16 cellular contexts compared by ENCODE assay signal in genomic region chr2:29212009-29212408, GRCh38.
A peak's percentile ranks its signal among the peaks of the same experiment; 100 is the strongest.
DNase-seq lines count a peak whose midpoint lies in the region; ATAC-seq and TF ChIP-seq lines count a peak whose summit lies in the region.
"Had no signal": no experiment of that assay in that cellular context is flagged by ENCODE, and none has a peak within 500 bp of the region (broad histone marks: within the 10 kb centered on the region; RNA-seq: fewer than 3 reads in every experiment).

No MANE protein-coding gene starts in this region.

- no peaks in the 10 kb centered on the region for H3K9me3 ChIP-seq in aorta (ENCODE audit: control insufficient read depth, low read length)
- H3K9me3 ChIP-seq: gastrocnemius medialis had no signal

- H3K4me3 Mint-ChIP-seq in CD14-positive monocyte (no peak overlapping the region), neural crest cell (no peak overlapping the region)
- H3K4me3 Mint-ChIP-seq: activated CD4-positive, alpha-beta T cell treated with anti-CD3 and anti-CD28 coated beads for 36 hours; activated naive CD4-positive, alpha-beta T cell treated with anti-CD3 and anti-CD28 coated beads, Interleukin-2, amount 50 U/mL, for 24 hours; activated T-cell treated with anti-CD3 and anti-CD28 coated beads, Interleukin-2, amount 50 U/mL, for 24 hours; CD4-positive, alpha-beta T cell; naive thymus-derived CD8-positive, alpha-beta T cell; T-helper 2 cell treated with Interferon-gamma antibody and Interleukin-4, amounts not matched to agents 5 μg/mL and 100 μg/mL, for 36 hours had no signal

- H3K36me3 ChIP-seq in aorta (ENCODE audit: control insufficient read depth in 1 of 2, insufficient read depth in 2 of 2, low read length in 1 of 2) = no peaks in the 10 kb centered on the region
- H3K36me3 ChIP-seq: gastrocnemius medialis had no signal

- no peak overlapping the region for H3K27ac ChIP-seq in aorta (ENCODE audit: low read depth in 1 of 2, low read length in 2 of 2)
- H3K27ac ChIP-seq: gastrocnemius medialis had no signal

- H3K4me1 Mint-ChIP-seq in CD14-positive monocyte (peaks cover 3% of the 10 kb centered on the region), neural crest cell (peaks cover 5% of the 10 kb centered on the region)
- H3K4me1 Mint-ChIP-seq: activated CD4-positive, alpha-beta T cell treated with anti-CD3 and anti-CD28 coated beads for 36 hours; activated naive CD4-positive, alpha-beta T cell treated with anti-CD3 and anti-CD28 coated beads, Interleukin-2, amount 50 U/mL, for 24 hours had no signal

- H3K27me3 Mint-ChIP-seq in CD14-positive monocyte (ENCODE audit: low read depth in 3 of 3) = peaks cover 7 to 10% (median 7%) of the 10 kb centered on the region in 3 donors
- H3K27me3 Mint-ChIP-seq in neural crest cell (ENCODE audit: low read depth) = no peaks in the 10 kb centered on the region
- H3K27me3 Mint-ChIP-seq: activated CD4-positive, alpha-beta T cell treated with anti-CD3 and anti-CD28 coated beads for 36 hours; activated naive CD4-positive, alpha-beta T cell treated with anti-CD3 and anti-CD28 coated beads, Interleukin-2, amount 50 U/mL, for 24 hours; activated T-cell treated with anti-CD3 and anti-CD28 coated beads, Interleukin-2, amount 50 U/mL, for 24 hours; CD4-positive, alpha-beta T cell; naive thymus-derived CD8-positive, alpha-beta T cell had no signal

- TF ChIP-seq CTCF in CD14-positive monocyte (IDR thresholded peaks at IDR 0.05) (no peak), HFF-Myc (IDR thresholded peaks at IDR 0.05; ENCODE audit: low read depth, low read length, missing control alignments) (peak; percentile 20), choroid plexus epithelial cell (conservative IDR thresholded peaks at IDR 0.05; ENCODE audit: low read depth, low read length) (peak; percentile 34), neural crest cell (conservative IDR thresholded peaks at IDR 0.05) (peak; percentile 37)

- peak overlapping the region in 1 of 7 donors; percentile 58 for H3K27ac Mint-ChIP-seq in CD14-positive monocyte
- no peak overlapping the region for H3K27ac Mint-ChIP-seq in neural crest cell (ENCODE audit: unreplicated experiment)
- H3K27ac Mint-ChIP-seq: activated CD4-positive, alpha-beta T cell treated with anti-CD3 and anti-CD28 coated beads for 36 hours; activated naive CD4-positive, alpha-beta T cell treated with anti-CD3 and anti-CD28 coated beads, Interleukin-2, amount 50 U/mL, for 24 hours; activated T-cell treated with anti-CD3 and anti-CD28 coated beads, Interleukin-2, amount 50 U/mL, for 24 hours; CD4-positive, alpha-beta T cell; naive thymus-derived CD8-positive, alpha-beta T cell; T-helper 2 cell treated with Interferon-gamma antibody and Interleukin-4, amounts not matched to agents 5 μg/mL and 100 μg/mL, for 36 hours had no signal

- intact Hi-C loops in CD14-positive monocyte (cut with micrococcal nuclease) = no loop called here
- intact Hi-C loops in aorta (cut with DNase I) = no loop called here

- H3K4me1 ChIP-seq in aorta (ENCODE audit: control insufficient read depth in 1 of 2, insufficient read depth in 2 of 2, low read length in 2 of 2) = no peaks in the 10 kb centered on the region
- H3K4me1 ChIP-seq: gastrocnemius medialis had no signal

- DNase-seq in CD14-positive monocyte (ENCODE audit: low spot score) = peak; percentile 24
- DNase-seq in HFF-Myc (ENCODE audit: extremely low read depth, low read depth) = peak; percentile 79
- peak; percentile 39 for DNase-seq in choroid plexus epithelial cell (ENCODE audit: low read depth)
- DNase-seq in neural crest cell (ENCODE audit: low read depth, low spot score) = no peak
- no peak for DNase-seq in aorta
- no peak for DNase-seq in NCI-H748 (lab: John Stamatoyannopoulos, UW; ENCODE audit: unreplicated experiment)
- DNase-seq: activated CD4-positive, alpha-beta T cell treated with anti-CD3 and anti-CD28 coated beads for 36 hours; activated T-cell treated with anti-CD3 and anti-CD28 coated beads, Interleukin-2, amount 50 U/mL, for 24 hours; CD4-positive, alpha-beta T cell; effector memory CD4-positive, alpha-beta T cell; gastrocnemius medialis; naive thymus-derived CD8-positive, alpha-beta T cell; SHP77 had no signal

- no peaks in the 10 kb centered on the region for H3K27me3 ChIP-seq in aorta (ENCODE audit: control insufficient read depth in 1 of 2, insufficient read depth in 2 of 2, low read length in 1 of 2)
- H3K27me3 ChIP-seq: gastrocnemius medialis had no signal

- WGBS in aorta, 2 donors = 34 to 59% methylated on average over 5 of the region's 5 CpGs

- ATAC-seq in HG02938 (IDR thresholded peaks at IDR 0.05; ENCODE audit: unreplicated experiment) = no peak
- ATAC-seq in aorta (ENCODE audit: low FRiP score) = no peak
- ATAC-seq: activated CD4-positive, alpha-beta T cell treated with anti-CD3 and anti-CD28 coated beads for 36 hours; gastrocnemius medialis; naive thymus-derived CD8-positive, alpha-beta T cell had no signal

- H3K4me3 ChIP-seq in HFF-Myc (replicated peaks; ENCODE audit: low read depth, low read length) = no peak overlapping the region
- H3K4me3 ChIP-seq in choroid plexus epithelial cell (ENCODE audit: low read depth, low read length) = no peak overlapping the region
- no peak overlapping the region for H3K4me3 ChIP-seq in aorta (ENCODE audit: low read length in 2 of 2)
- H3K4me3 ChIP-seq: gastrocnemius medialis had no signal

- H3K36me3 Mint-ChIP-seq in CD14-positive monocyte (no peaks in the 10 kb centered on the region), neural crest cell (ENCODE audit: low read depth) (no peaks in the 10 kb centered on the region)
- H3K36me3 Mint-ChIP-seq: activated naive CD4-positive, alpha-beta T cell treated with anti-CD3 and anti-CD28 coated beads, Interleukin-2, amount 50 U/mL, for 24 hours had no signal

- H3K9me3 Mint-ChIP-seq in CD14-positive monocyte (no peaks in the 10 kb centered on the region), neural crest cell (no peaks in the 10 kb centered on the region)
- H3K9me3 Mint-ChIP-seq: activated naive CD4-positive, alpha-beta T cell treated with anti-CD3 and anti-CD28 coated beads, Interleukin-2, amount 50 U/mL, for 24 hours; activated T-cell treated with anti-CD3 and anti-CD28 coated beads, Interleukin-2, amount 50 U/mL, for 24 hours; CD4-positive, alpha-beta T cell; naive thymus-derived CD8-positive, alpha-beta T cell; T-helper 2 cell treated with Interferon-gamma antibody and Interleukin-4, amounts not matched to agents 5 μg/mL and 100 μg/mL, for 36 hours had no signal

Comparison
In these comparisons a context has a peak if more than half of its experiments do, and no peak if none do; other contexts are left out.
1. DNase-seq: peak in CD14-positive monocyte (single experiment), HFF-Myc (single experiment) and choroid plexus epithelial cell (single experiment); none in neural crest cell (single experiment), aorta (0 of 2) and NCI-H748 (single experiment).